ENCODE assay signal across 14 cellular contexts in genomic region chr5:416636-416960, GRCh38.
"Had no signal": no experiment of that assay in that cellular context is flagged by ENCODE, and none has a peak within 500 bp of the region (broad histone marks: within the 10 kb centered on the region; RNA-seq: fewer than 3 reads in every experiment).

No MANE protein-coding gene starts in this region.

- H3K36me3 ChIP-seq: brain microvascular endothelial cell, stomach, uterus had no signal

- H3K27me3 ChIP-seq: brain microvascular endothelial cell, uterus had no signal

- H3K4me3 ChIP-seq: stomach, uterus had no signal

- H3K4me1 Mint-ChIP-seq: naive B cell had no signal

- H3K27me3 Mint-ChIP-seq: activated CD4-positive, alpha-beta memory T cell treated with anti-CD3 and anti-CD28 coated beads, Interleukin-2, amount 10 ng/mL, durations not matched to agents 7 days and 5 days; activated naive CD4-positive, alpha-beta T cell treated with anti-CD3 and anti-CD28 coated beads, Interleukin-2, amount 50 U/mL, for 24 hours; activated T-helper 17 cell treated with anti-CD3 and anti-CD28 coated beads, Interleukin-2, amount 50 U/mL, for 72 hours; dendritic cell treated with granulocyte-macrophage colony-stimulating factor and Interleukin-4, amounts not matched to agents 40 ng/mL and 50 ng/mL, for 4 days had no signal

- H3K36me3 Mint-ChIP-seq: activated naive CD4-positive, alpha-beta T cell treated with anti-CD3 and anti-CD28 coated beads, Interleukin-2, amount 50 U/mL, for 24 hours; naive B cell had no signal

- DNase-seq: activated CD4-positive, alpha-beta memory T cell treated with anti-CD3 and anti-CD28 coated beads, Interleukin-2, amount 10 ng/mL, durations not matched to agents 7 days and 5 days; brain microvascular endothelial cell; cerebellar nuclear complex; hippocampal formation; naive B cell; stimulated activated CD4-positive, alpha-beta T cell treated with anti-CD3 and anti-CD28 coated beads, Interleukin-15, amount 100 ng/mL, for 24 hours; stimulated activated CD4-positive, alpha-beta T cell treated with anti-CD3 and anti-CD28 coated beads, Interleukin-4, amount 100 ng/mL, for 24 hours; stomach; T1000; uterus had no signal

- H3K27ac ChIP-seq: brain microvascular endothelial cell had no signal

- H3K4me3 Mint-ChIP-seq: activated CD4-positive, alpha-beta memory T cell treated with anti-CD3 and anti-CD28 coated beads, Interleukin-2, amount 10 ng/mL, durations not matched to agents 7 days and 5 days; activated naive CD4-positive, alpha-beta T cell treated with anti-CD3 and anti-CD28 coated beads, Interleukin-2, amount 50 U/mL, for 24 hours; dendritic cell treated with granulocyte-macrophage colony-stimulating factor and Interleukin-4, amounts not matched to agents 40 ng/mL and 50 ng/mL, for 4 days; naive B cell had no signal

- H3K27ac Mint-ChIP-seq: activated CD4-positive, alpha-beta memory T cell treated with anti-CD3 and anti-CD28 coated beads, Interleukin-2, amount 10 ng/mL, durations not matched to agents 7 days and 5 days; activated naive CD4-positive, alpha-beta T cell treated with anti-CD3 and anti-CD28 coated beads, Interleukin-2, amount 50 U/mL, for 24 hours; activated T-helper 17 cell treated with anti-CD3 and anti-CD28 coated beads, Interleukin-2, amount 50 U/mL, for 72 hours; naive B cell had no signal

- H3K9me3 ChIP-seq: stomach, uterus had no signal

- H3K9me3 Mint-ChIP-seq: activated CD4-positive, alpha-beta memory T cell treated with anti-CD3 and anti-CD28 coated beads, Interleukin-2, amount 10 ng/mL, durations not matched to agents 7 days and 5 days; activated naive CD4-positive, alpha-beta T cell treated with anti-CD3 and anti-CD28 coated beads, Interleukin-2, amount 50 U/mL, for 24 hours; activated T-helper 17 cell treated with anti-CD3 and anti-CD28 coated beads, Interleukin-2, amount 50 U/mL, for 72 hours; dendritic cell treated with granulocyte-macrophage colony-stimulating factor and Interleukin-4, amounts not matched to agents 40 ng/mL and 50 ng/mL, for 4 days; effector memory CD8-positive, alpha-beta T cell; naive B cell had no signal
